ENCODE assay signal across 9 cellular contexts in the genomic region with DNA sequence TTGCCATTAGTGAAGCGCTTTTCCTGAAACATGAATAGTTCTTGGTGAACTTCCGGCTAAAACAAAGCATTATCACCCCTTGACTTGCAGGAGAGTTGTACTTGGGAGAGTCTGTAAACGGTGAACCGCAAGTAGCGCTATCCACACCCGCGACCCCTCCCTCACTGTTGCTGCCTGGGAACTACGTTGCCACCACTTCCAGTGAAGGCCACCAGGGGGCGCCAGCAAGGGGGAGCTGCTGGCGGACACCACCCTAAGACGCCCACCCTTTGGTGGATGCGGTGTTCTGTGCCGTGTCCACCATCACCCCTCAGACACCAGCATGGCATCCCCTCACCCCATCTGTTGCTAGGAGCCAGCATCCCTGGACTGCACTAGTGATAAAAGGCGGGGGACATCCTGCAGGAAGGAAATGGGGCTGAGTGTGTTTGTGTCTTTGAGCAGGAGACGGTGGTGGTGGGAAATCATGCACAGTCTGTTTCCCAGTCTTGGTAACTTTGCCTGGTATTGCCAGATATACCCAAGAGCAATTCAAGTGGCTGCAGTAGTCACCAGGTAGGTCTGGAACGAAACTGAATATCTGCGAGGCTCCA.
DNase-seq lines count a peak whose midpoint lies in the region; ATAC-seq and TF ChIP-seq lines count a peak whose summit lies in the region.
"Had no signal": no experiment of that assay in that cellular context is flagged by ENCODE, and none has a peak within 500 bp of the region (broad histone marks: within the 10 kb centered on the region; RNA-seq: fewer than 3 reads in every experiment).

No MANE protein-coding gene starts in this region.

- POLR2A ChIA-PET in Caco-2 (lab: Charles Lee): no interaction called here

- H3K4me3 Mint-ChIP-seq in Caco-2 (ENCODE audit: unreplicated experiment): no peak overlapping the region

- in situ Hi-C loops in transverse colon (cut with MboI; ENCODE audit: low pct_ligation_motif_present in 1 of 4, low pct_unique_long_range_greater_than_20kb in 1 of 4, low sequenced_read_pairs in 3 of 4): no loop called here

- BruUV-seq in Caco-2 (replicated peaks; lab: Mats Ljungman, UMichigan): no TSS peak

- H3K4me3 ChIP-seq in Caco-2 (ENCODE audit: low read depth, low read length) (no peak overlapping the region), adrenal gland (no peak overlapping the region), right lobe of liver (no peak overlapping the region), transverse colon (no peak overlapping the region)

- H3K9me3 Mint-ChIP-seq in Caco-2 (ENCODE audit: unreplicated experiment): no peaks in the 10 kb centered on the region

- TF ChIP-seq CTCF in Caco-2 (IDR thresholded peaks at IDR 0.05; ENCODE audit: insufficient read depth in 1 of 2, low read depth in 1 of 2, low read length in 1 of 2, severe bottlenecking in 1 of 2, unreplicated experiment in 1 of 2) (peak; percentile 70 to 95), adrenal gland (IDR thresholded peaks at IDR 0.05) (peak; percentile 4 to 51 (median 34)), right lobe of liver (IDR thresholded peaks at IDR 0.05) (peak; percentile 52 to 60 (median 56)), transverse colon (IDR thresholded peaks at IDR 0.05) (peak; percentile 19 to 42 (median 35))

- no peak for TF ChIP-seq POLR2A in adrenal gland (IDR thresholded peaks at IDR 0.05)
- no peak for TF ChIP-seq POLR2A in right lobe of liver (IDR thresholded peaks at IDR 0.05)
- no peak for TF ChIP-seq POLR2A in transverse colon (IDR thresholded peaks at IDR 0.05)

- peak in 3 of 4 donors; percentile 28 to 55 (median 41) for ATAC-seq in right lobe of liver
- ATAC-seq in GM19452 (IDR thresholded peaks at IDR 0.05; ENCODE audit: unreplicated experiment): no peak
- ATAC-seq in HG02623 (IDR thresholded peaks at IDR 0.05; ENCODE audit: unreplicated experiment): no peak

- no peaks in the 10 kb centered on the region for H3K9me3 ChIP-seq in Caco-2
- no peaks in the 10 kb centered on the region for H3K9me3 ChIP-seq in adrenal gland (replicated peaks in 1 of 3)
- no peaks in the 10 kb centered on the region for H3K9me3 ChIP-seq in right lobe of liver
- no peaks in the 10 kb centered on the region for H3K9me3 ChIP-seq in transverse colon

- no peak for TF ChIP-seq EP300 in transverse colon (IDR thresholded peaks at IDR 0.05; ENCODE audit: low read depth)

- H3K36me3 ChIP-seq in Caco-2 (ENCODE audit: control insufficient read depth, insufficient read depth, low read length) (no peaks in the 10 kb centered on the region), adrenal gland (replicated peaks in 1 of 2) (no peaks in the 10 kb centered on the region), right lobe of liver (no peaks in the 10 kb centered on the region), transverse colon (no peaks in the 10 kb centered on the region)

- WGBS in adrenal gland, 4 donors: 34 to 74% (median 42%) methylated on average over 6 to 17 of the region's 17 CpGs
- WGBS in right lobe of liver (ENCODE audit: insufficient coverage, low coverage, low lambda C conversion rate, missing lambda C conversion rate): 37% methylated on average over 10 of the region's 17 CpGs
- WGBS in transverse colon (ENCODE audit: low coverage in 1 of 2), 2 donors: 50% methylated on average over 17 of the region's 17 CpGs; no CpG with 5 or more reads in 1 of the 2 donors

- H3K27me3 Mint-ChIP-seq in Caco-2 (ENCODE audit: insufficient read depth, unreplicated experiment): peaks cover 3% of the 10 kb centered on the region

- intact Hi-C loops in Caco-2 (cut with micrococcal nuclease; ENCODE audit: unreplicated experiment) (loop anchor here (1.0 kb wide), 1 partner anchor 25 kb away; no protein-coding TSS in a partner anchor), adrenal gland (cut with DNase I) (no loop called here), right lobe of liver (cut with DNase I) (no loop called here), transverse colon (cut with DNase I; ENCODE audit: low total_unique reads) (no loop called here)

- no peaks in the 10 kb centered on the region for H3K27me3 ChIP-seq in Caco-2 (replicated peaks; ENCODE audit: control insufficient read depth, insufficient read depth, low read length)
- H3K27me3 ChIP-seq in adrenal gland: no peaks in the 10 kb centered on the region
- H3K27me3 ChIP-seq in right lobe of liver: no peaks in the 10 kb centered on the region
- no peaks in the 10 kb centered on the region for H3K27me3 ChIP-seq in transverse colon

- H3K4me1 ChIP-seq in Caco-2: no peaks in the 10 kb centered on the region
- no peaks in the 10 kb centered on the region for H3K4me1 ChIP-seq in adrenal gland (replicated peaks in 1 of 2)
- no peaks in the 10 kb centered on the region for H3K4me1 ChIP-seq in right lobe of liver
- H3K4me1 ChIP-seq in transverse colon: no peaks in the 10 kb centered on the region

- H3K36me3 Mint-ChIP-seq in Caco-2 (ENCODE audit: insufficient read depth, unreplicated experiment): no peaks in the 10 kb centered on the region

- no peak overlapping the region for H3K27ac Mint-ChIP-seq in Caco-2 (ENCODE audit: unreplicated experiment)

- DNase-seq in Caco-2 (peak in 1 of 2 experiments; percentile 68), NCI-H82 treated with DMSO at 0.1 percent for 48 hours (lab: John Stamatoyannopoulos, UW; ENCODE audit: unreplicated experiment) (peak; percentile 2), adrenal gland (no peak), right lobe of liver (no peak), transverse colon (no peak), SKM-1 (lab: John Stamatoyannopoulos, UW; ENCODE audit: unreplicated experiment) (no peak)

- CTCF ChIA-PET in Caco-2 (lab: Charles Lee): interaction anchor here (0.5 kb wide), 1 partner anchor 301 kb away, joined by 4 read pairs; no protein-coding TSS in a partner anchor

- H3K4me1 Mint-ChIP-seq in Caco-2 (ENCODE audit: low read depth, unreplicated experiment): no peaks in the 10 kb centered on the region

- H3K27ac ChIP-seq in adrenal gland: no peak overlapping the region
- no peak overlapping the region for H3K27ac ChIP-seq in right lobe of liver
- no peak overlapping the region for H3K27ac ChIP-seq in transverse colon
- H3K27ac ChIP-seq: HL-60 had no signal

Comparison
In these comparisons a context has a peak if more than half of its experiments do, and no peak if none do; other contexts are left out.
1. ATAC-seq: peak in right lobe of liver (3 of 4); none in GM19452 (single experiment) and HG02623 (single experiment).
2. Peak in every context shown above with its lines, with median percentiles within 50 percentile points of each other: CTCF ChIP-seq.